16 cellular contexts compared by ENCODE assay signal in the genomic region with DNA sequence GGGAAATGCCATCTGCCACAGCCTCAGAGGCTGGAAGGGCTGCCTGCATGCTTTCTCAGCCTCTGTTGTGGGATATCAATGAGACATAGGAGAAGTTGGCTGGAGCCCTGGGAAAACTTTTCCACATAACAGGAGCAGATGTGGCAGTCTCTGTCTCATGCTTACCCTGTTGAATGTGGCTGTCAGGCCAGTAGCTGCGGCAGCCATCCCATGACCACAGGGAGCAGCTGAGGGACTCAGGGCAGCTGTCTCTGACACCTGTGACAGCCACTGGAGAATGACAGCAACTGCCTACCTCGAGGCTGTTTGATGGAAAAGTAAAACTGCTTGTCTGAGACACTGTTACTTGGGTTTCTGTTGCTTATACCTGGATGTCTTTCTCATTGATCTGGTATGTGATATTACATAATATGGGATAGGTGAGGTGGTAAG.
DNase-seq lines count a peak whose midpoint lies in the region; ATAC-seq, FAIRE-seq and TF ChIP-seq lines count a peak whose summit lies in the region.
"Had no signal": no experiment of that assay in that cellular context is flagged by ENCODE, and none has a peak within 500 bp of the region (broad histone marks: within the 10 kb centered on the region; RNA-seq: fewer than 3 reads in every experiment).

No MANE protein-coding gene starts in this region.

- H3K4me3 Mint-ChIP-seq in astrocyte (ENCODE audit: unreplicated experiment) (peak overlapping the region; percentile 64), glutamatergic neuron (ENCODE audit: unreplicated experiment) (peak overlapping the region; percentile 67)

- no peak for FAIRE-seq in astrocyte (lab: Jason Lieb, UNC)

- no peak overlapping the region for H3K9ac ChIP-seq in astrocyte (ENCODE audit: low read length)
- H3K9ac ChIP-seq in SK-N-SH: no peak overlapping the region

- TF ChIP-seq EP300 in SK-N-SH (IDR thresholded peaks at IDR 0.05; ENCODE audit: borderline replicate concordance in 1 of 2, low read depth in 1 of 2, low read length in 1 of 2): no peak

- WGBS in SK-N-SH (ENCODE audit: low lambda C conversion rate): 81% methylated on average over 2 of the region's 2 CpGs

- TF ChIP-seq CTCF in astrocyte (IDR thresholded peaks at IDR 0.05; ENCODE audit: insufficient read depth, low read depth, low read length): no peak
- TF ChIP-seq CTCF in glutamatergic neuron (IDR thresholded peaks at IDR 0.05; ENCODE audit: partially characterized antibody, unreplicated experiment): no peak
- no peak for TF ChIP-seq CTCF in SK-N-SH (IDR thresholded peaks at IDR 0.05)

- H2AFZ ChIP-seq in astrocyte (ENCODE audit: low read depth, low read length) (no peak overlapping the region), SK-N-SH (ENCODE audit: low read depth) (no peak overlapping the region)

- H3K4me3 ChIP-seq in astrocyte (ENCODE audit: insufficient read depth, low read depth, low read length) (no peak overlapping the region), SK-N-SH (ENCODE audit: low read depth in 2 of 2, low read length in 1 of 2) (no peak overlapping the region)
- H3K4me3 ChIP-seq: tibial nerve had no signal

- DNase-seq in NCI-H1694 (lab: John Stamatoyannopoulos, UW) (peak; percentile 34), NCI-H1694 treated with DMSO at 0.1 percent for 48 hours (lab: John Stamatoyannopoulos, UW) (no peak), astrocyte (ENCODE audit: low read depth) (peak; percentile 90), glutamatergic neuron (peak; percentile 68), stromal cell of bone marrow (ENCODE audit: low read depth) (peak; percentile 38), LoVo (ENCODE audit: low spot score) (no peak), SK-N-SH (no peak)
- DNase-seq: activated T-cell treated with anti-CD3 and anti-CD28 coated beads, Interleukin-2, amount 50 U/mL, for 1 hour; aorta; HCEC 1CT; midbrain; NCI-H1048; retina had no signal

- H3K27me3 Mint-ChIP-seq in astrocyte (ENCODE audit: low read depth, unreplicated experiment): no peaks in the 10 kb centered on the region
- peaks cover 16% of the 10 kb centered on the region for H3K27me3 Mint-ChIP-seq in glutamatergic neuron (ENCODE audit: unreplicated experiment)

- H3K79me2 ChIP-seq in astrocyte (ENCODE audit: insufficient read depth, low read length): peaks cover 17% of the 10 kb centered on the region
- peaks cover 28% of the 10 kb centered on the region for H3K79me2 ChIP-seq in SK-N-SH (ENCODE audit: insufficient read depth)

- H3K4me1 ChIP-seq in astrocyte (ENCODE audit: insufficient read depth, low read length) (no peaks in the 10 kb centered on the region), SK-N-SH (ENCODE audit: control insufficient read depth in 1 of 2, insufficient read depth in 2 of 2, low read depth in 1 of 2, low read length in 1 of 2) (peaks cover 11 to 16% of the 10 kb centered on the region in 2 experiments; a peak in 3 of 4 replicates)
- H3K4me1 ChIP-seq: tibial nerve had no signal

- no peak for TF ChIP-seq RAD21 in SK-N-SH (IDR thresholded peaks at IDR 0.05; ENCODE audit: low read length)

- ATAC-seq in HG03354 (IDR thresholded peaks at IDR 0.05; ENCODE audit: poor library complexity, severe bottlenecking, unreplicated experiment): no peak

- POLR2A ChIA-PET in SK-N-SH (lab: Yijun Ruan, JAX): no interaction called here

- peaks cover 6% of the 10 kb centered on the region for H3K36me3 Mint-ChIP-seq in astrocyte (ENCODE audit: low read depth, unreplicated experiment)
- no peaks in the 10 kb centered on the region for H3K36me3 Mint-ChIP-seq in glutamatergic neuron (ENCODE audit: unreplicated experiment)

- H3K9me2 ChIP-seq in SK-N-SH: no peaks in the 10 kb centered on the region

- H3K9me3 ChIP-seq in astrocyte (ENCODE audit: insufficient read depth, low read depth, low read length) (no peaks in the 10 kb centered on the region), SK-N-SH (no peaks in the 10 kb centered on the region)
- H3K9me3 ChIP-seq: tibial nerve had no signal

- no peaks in the 10 kb centered on the region for H3K36me3 ChIP-seq in astrocyte (ENCODE audit: insufficient read depth, low read length)
- H3K36me3 ChIP-seq in SK-N-SH (replicated peaks in 1 of 2; ENCODE audit: control insufficient read depth in 1 of 2, insufficient read depth in 2 of 2, low read length in 1 of 2): peaks cover 0 to 3% of the 10 kb centered on the region in 2 experiments
- H3K36me3 ChIP-seq: tibial nerve had no signal

- CTCF ChIA-PET in SK-N-SH (lab: Yijun Ruan, JAX): interaction anchor here (1.0 to 2.5 kb wide), 2 partner anchors 10 to 15 kb away, joined by 3 to 9 read pairs; no protein-coding TSS in a partner anchor

- H3K27ac Mint-ChIP-seq in astrocyte (ENCODE audit: unreplicated experiment) (peak overlapping the region; percentile 66), glutamatergic neuron (ENCODE audit: unreplicated experiment) (peak overlapping the region; percentile 98)

- peaks cover 36% of the 10 kb centered on the region for H3K4me1 Mint-ChIP-seq in astrocyte (ENCODE audit: low read depth, unreplicated experiment)
- peaks cover 45% of the 10 kb centered on the region for H3K4me1 Mint-ChIP-seq in glutamatergic neuron (ENCODE audit: low read depth, unreplicated experiment)

- H4K20me1 ChIP-seq in astrocyte (ENCODE audit: insufficient read depth, low read length): peaks cover 44% of the 10 kb centered on the region
- no peaks in the 10 kb centered on the region for H4K20me1 ChIP-seq in SK-N-SH (ENCODE audit: insufficient read depth)

- no peak overlapping the region for H3K27ac ChIP-seq in astrocyte (ENCODE audit: low read depth, low read length)
- no peak overlapping the region; a peak in 1 of 4 replicates for H3K27ac ChIP-seq in SK-N-SH (ENCODE audit: low read depth in 2 of 2, low read length in 1 of 2)
- H3K27ac ChIP-seq: 22Rv1, tibial nerve had no signal

- H3K9me3 Mint-ChIP-seq in astrocyte (ENCODE audit: unreplicated experiment) (no peaks in the 10 kb centered on the region), glutamatergic neuron (ENCODE audit: unreplicated experiment) (peaks cover 22% of the 10 kb centered on the region)

- H3K4me2 ChIP-seq in astrocyte (ENCODE audit: low read length) (no peak overlapping the region), SK-N-SH (no peak overlapping the region)

- peaks cover 4% of the 10 kb centered on the region for H3F3A ChIP-seq in SK-N-SH (replicated peaks; ENCODE audit: insufficient read depth)

- H3K27me3 ChIP-seq in astrocyte (ENCODE audit: insufficient read depth, low read length): no peaks in the 10 kb centered on the region
- H3K27me3 ChIP-seq in SK-N-SH (ENCODE audit: insufficient read depth): no peaks in the 10 kb centered on the region
- H3K27me3 ChIP-seq: tibial nerve had no signal

TF ChIP-seq in SK-N-SH, 30 proteins besides CTCF, POLR2A, EP300 and RAD21 (continues in another document):
- TF ChIP-seq YY1 (IDR thresholded peaks at IDR 0.05; ENCODE audit: low read depth) (no peak), CHD2 (IDR thresholded peaks at IDR 0.05; ENCODE audit: low read length, partially characterized antibody) (no peak), SMC3 (IDR thresholded peaks at IDR 0.05; ENCODE audit: low read depth, low read length) (no peak), IRF3 (IDR thresholded peaks at IDR 0.05; ENCODE audit: low read depth, low read length) (no peak), MXI1 (IDR thresholded peaks at IDR 0.05; ENCODE audit: low read depth, low read length) (no peak), RFX5 (IDR thresholded peaks at IDR 0.05; ENCODE audit: low read length) (no peak), NRF1 (IDR thresholded peaks at IDR 0.05; ENCODE audit: low read depth, low read length) (no peak)
- TF ChIP-seq, protein P1, sequence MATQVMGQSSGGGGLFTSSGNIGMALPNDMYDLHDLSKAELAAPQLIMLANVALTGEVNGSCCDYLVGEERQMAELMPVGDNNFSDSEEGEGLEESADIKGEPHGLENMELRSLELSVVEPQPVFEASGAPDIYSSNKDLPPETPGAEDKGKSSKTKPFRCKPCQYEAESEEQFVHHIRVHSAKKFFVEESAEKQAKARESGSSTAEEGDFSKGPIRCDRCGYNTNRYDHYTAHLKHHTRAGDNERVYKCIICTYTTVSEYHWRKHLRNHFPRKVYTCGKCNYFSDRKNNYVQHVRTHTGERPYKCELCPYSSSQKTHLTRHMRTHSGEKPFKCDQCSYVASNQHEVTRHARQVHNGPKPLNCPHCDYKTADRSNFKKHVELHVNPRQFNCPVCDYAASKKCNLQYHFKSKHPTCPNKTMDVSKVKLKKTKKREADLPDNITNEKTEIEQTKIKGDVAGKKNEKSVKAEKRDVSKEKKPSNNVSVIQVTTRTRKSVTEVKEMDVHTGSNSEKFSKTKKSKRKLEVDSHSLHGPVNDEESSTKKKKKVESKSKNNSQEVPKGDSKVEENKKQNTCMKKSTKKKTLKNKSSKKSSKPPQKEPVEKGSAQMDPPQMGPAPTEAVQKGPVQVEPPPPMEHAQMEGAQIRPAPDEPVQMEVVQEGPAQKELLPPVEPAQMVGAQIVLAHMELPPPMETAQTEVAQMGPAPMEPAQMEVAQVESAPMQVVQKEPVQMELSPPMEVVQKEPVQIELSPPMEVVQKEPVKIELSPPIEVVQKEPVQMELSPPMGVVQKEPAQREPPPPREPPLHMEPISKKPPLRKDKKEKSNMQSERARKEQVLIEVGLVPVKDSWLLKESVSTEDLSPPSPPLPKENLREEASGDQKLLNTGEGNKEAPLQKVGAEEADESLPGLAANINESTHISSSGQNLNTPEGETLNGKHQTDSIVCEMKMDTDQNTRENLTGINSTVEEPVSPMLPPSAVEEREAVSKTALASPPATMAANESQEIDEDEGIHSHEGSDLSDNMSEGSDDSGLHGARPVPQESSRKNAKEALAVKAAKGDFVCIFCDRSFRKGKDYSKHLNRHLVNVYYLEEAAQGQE (IDR thresholded peaks at IDR 0.05; ENCODE audit: low read depth, low read length): no peak
- TF ChIP-seq, protein P2, sequence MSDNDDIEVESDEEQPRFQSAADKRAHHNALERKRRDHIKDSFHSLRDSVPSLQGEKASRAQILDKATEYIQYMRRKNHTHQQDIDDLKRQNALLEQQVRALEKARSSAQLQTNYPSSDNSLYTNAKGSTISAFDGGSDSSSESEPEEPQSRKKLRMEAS (IDR thresholded peaks at IDR 0.05; ENCODE audit: low read depth): no peak

Comparison
In these comparisons a context has a peak if more than half of its experiments do, and no peak if none do; other contexts are left out.
1. DNase-seq: peak in NCI-H1694 (single experiment), astrocyte (single experiment), glutamatergic neuron (single experiment) and stromal cell of bone marrow (single experiment); none in NCI-H1694 treated with DMSO at 0.1 percent for 48 hours (single experiment), LoVo (single experiment) and SK-N-SH (single experiment).